In the genomic region with DNA sequence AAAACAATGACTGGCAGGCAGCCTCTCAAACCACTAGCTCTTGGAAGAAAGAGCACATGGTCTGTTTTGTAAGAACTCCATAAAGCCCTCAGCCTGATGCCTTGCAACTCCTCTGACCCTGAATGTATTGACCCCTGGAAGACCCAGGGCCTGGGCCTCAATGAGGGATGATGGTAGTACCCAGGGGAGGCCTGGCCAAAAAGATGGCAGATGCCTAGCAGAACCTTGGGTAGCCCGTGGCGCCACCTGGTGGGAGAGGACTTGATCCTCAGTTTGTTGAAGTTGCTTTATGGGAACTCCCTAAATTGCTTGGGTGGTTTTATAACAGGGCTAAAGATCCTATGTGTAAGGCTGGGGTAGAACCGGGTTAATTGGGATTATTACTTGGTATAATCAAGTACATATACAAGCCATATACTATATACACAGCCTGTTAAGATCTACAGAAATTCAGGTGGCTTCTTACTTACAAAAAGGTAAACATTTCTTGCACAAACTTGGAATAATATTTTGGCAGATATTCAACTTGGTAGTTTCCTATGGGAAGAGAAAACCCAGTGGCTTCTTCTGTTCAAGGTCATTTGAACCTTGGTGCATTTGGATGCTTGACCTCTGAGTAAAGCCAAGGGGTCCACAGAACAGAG, we compare ENCODE assay signal across 8 cellular contexts.
DNase-seq lines count a peak whose midpoint lies in the region; ATAC-seq and TF ChIP-seq lines count a peak whose summit lies in the region.

No MANE protein-coding gene starts in this region.

- H3K9me3 ChIP-seq in MM.1S (replicated peaks; ENCODE audit: insufficient read depth, low read length) (no peaks in the 10 kb centered on the region), T-helper 17 cell (ENCODE audit: control insufficient read depth, low read length, poor library complexity, severe bottlenecking) (no peaks in the 10 kb centered on the region)

- H3K27ac ChIP-seq in MM.1S (ENCODE audit: low read length) = no peak overlapping the region

- no peak overlapping the region for H2AFZ ChIP-seq in MM.1S (ENCODE audit: low read length)

- no peak overlapping the region for H3K4me2 ChIP-seq in MM.1S (ENCODE audit: low read depth, low read length)

- H3K4me1 Mint-ChIP-seq in natural killer cell (no peaks in the 10 kb centered on the region), T-helper 17 cell (no peaks in the 10 kb centered on the region)
- no peaks in the 10 kb centered on the region for H3K4me1 Mint-ChIP-seq in natural killer cell treated with Interleukin-12 subunit alpha and Interleukin-12 subunit beta and Interleukin-15 and Interleukin-18, amount 100 ng/mL, for 72 hours (ENCODE audit: low read depth in 2 of 2)

- H4K20me1 ChIP-seq in MM.1S (ENCODE audit: insufficient read depth, low read length) = no peaks in the 10 kb centered on the region

- H3K9me3 Mint-ChIP-seq in natural killer cell = no peaks in the 10 kb centered on the region
- H3K9me3 Mint-ChIP-seq in natural killer cell treated with Interleukin-12 subunit alpha and Interleukin-12 subunit beta and Interleukin-15 and Interleukin-18, amount 100 ng/mL, for 72 hours = no peaks in the 10 kb centered on the region

- ATAC-seq in natural killer cell (peak; percentile 31 to 68 (median 56)), T-helper 17 cell (peak; percentile 61), GM18870 (IDR thresholded peaks at IDR 0.05; ENCODE audit: unreplicated experiment) (no peak)
- no peak for ATAC-seq in natural killer cell treated with Interleukin-12 subunit alpha and Interleukin-12 subunit beta and Interleukin-15 and Interleukin-18, amount 100 ng/mL, for 72 hours

- DNase-seq in natural killer cell = peak; percentile 44
- DNase-seq in natural killer cell treated with Interleukin-12 subunit alpha and Interleukin-12 subunit beta and Interleukin-15 and Interleukin-18, amount 100 ng/mL, for 72 hours (ENCODE audit: low spot score) = no peak
- DNase-seq in MM.1S = peak; percentile 57
- peak; percentile 24 to 48 (median 28) for DNase-seq in T-helper 17 cell
- DNase-seq in astrocyte of the cerebellum (ENCODE audit: low read depth) = peak; percentile 5
- DNase-seq in islet precursor cell = peak; percentile 79
- peak; percentile 74 to 90 for DNase-seq in stimulated activated CD4-positive, alpha-beta T cell treated with anti-CD3 and anti-CD28 coated beads, Interleukin-4, amount 100 ng/mL, for 48 hours (ENCODE audit: low read depth in 2 of 2)

- no peaks in the 10 kb centered on the region for H3F3A ChIP-seq in MM.1S (ENCODE audit: insufficient read depth, low read length)

- in situ Hi-C loops in astrocyte of the cerebellum (cut with HindIII; ENCODE audit: low sequenced_read_pairs) = no loop called here

- no peak overlapping the region for H3K4me3 Mint-ChIP-seq in natural killer cell
- H3K4me3 Mint-ChIP-seq in natural killer cell treated with Interleukin-12 subunit alpha and Interleukin-12 subunit beta and Interleukin-15 and Interleukin-18, amount 100 ng/mL, for 72 hours = no peak overlapping the region
- H3K4me3 Mint-ChIP-seq in T-helper 17 cell = no peak overlapping the region

- no peaks in the 10 kb centered on the region for H3K79me2 ChIP-seq in MM.1S (ENCODE audit: low read length)

- no peaks in the 10 kb centered on the region for H3K27me3 ChIP-seq in MM.1S (replicated peaks; ENCODE audit: insufficient read depth, low read length)

- H3K36me3 ChIP-seq in MM.1S (replicated peaks; ENCODE audit: insufficient read depth, low read length) = no peaks in the 10 kb centered on the region

- H3K4me3 ChIP-seq in MM.1S (ENCODE audit: low read length) (no peak overlapping the region), astrocyte of the cerebellum (ENCODE audit: low read depth, low read length) (no peak overlapping the region)

- peak; percentile 53 for TF ChIP-seq CTCF in natural killer cell (IDR thresholded peaks at IDR 0.05)
- TF ChIP-seq CTCF in MM.1S (IDR thresholded peaks at IDR 0.05; ENCODE audit: low read length) = peak; percentile 63
- TF ChIP-seq CTCF in astrocyte of the cerebellum (IDR thresholded peaks at IDR 0.05; ENCODE audit: low read depth, low read length, missing control alignments) = peak; percentile 62

- H3K36me3 Mint-ChIP-seq in natural killer cell (no peaks in the 10 kb centered on the region), T-helper 17 cell (ENCODE audit: low read depth) (no peaks in the 10 kb centered on the region)
- H3K36me3 Mint-ChIP-seq in natural killer cell treated with Interleukin-12 subunit alpha and Interleukin-12 subunit beta and Interleukin-15 and Interleukin-18, amount 100 ng/mL, for 72 hours = no peaks in the 10 kb centered on the region

- intact Hi-C loops in natural killer cell (cut with micrococcal nuclease) = loop anchor here (1.0 kb wide), 1 partner anchor 282 kb away; no protein-coding TSS in a partner anchor

- no peaks in the 10 kb centered on the region for H3K4me1 ChIP-seq in MM.1S (ENCODE audit: low read length)

- H3K9ac ChIP-seq in MM.1S (ENCODE audit: low read length) = no peak overlapping the region

- H3K9me2 ChIP-seq in MM.1S (replicated peaks; ENCODE audit: insufficient read depth, low read length) = no peaks in the 10 kb centered on the region

- H3K27me3 Mint-ChIP-seq in natural killer cell (ENCODE audit: low read depth in 2 of 2) (peaks cover 10 to 17% of the 10 kb centered on the region in 2 donors), T-helper 17 cell (peaks cover 37% of the 10 kb centered on the region)
- peaks cover 8 to 11% of the 10 kb centered on the region in 2 donors for H3K27me3 Mint-ChIP-seq in natural killer cell treated with Interleukin-12 subunit alpha and Interleukin-12 subunit beta and Interleukin-15 and Interleukin-18, amount 100 ng/mL, for 72 hours

- H3K27ac Mint-ChIP-seq in natural killer cell (no peak overlapping the region), T-helper 17 cell (no peak overlapping the region)
- no peak overlapping the region for H3K27ac Mint-ChIP-seq in natural killer cell treated with Interleukin-12 subunit alpha and Interleukin-12 subunit beta and Interleukin-15 and Interleukin-18, amount 100 ng/mL, for 72 hours

Comparison
In these comparisons a context has a peak if more than half of its experiments do, and no peak if none do; other contexts are left out.
1. ATAC-seq: peak in natural killer cell (3 of 3) and T-helper 17 cell (single experiment); none in natural killer cell treated with Interleukin-12 subunit alpha and Interleukin-12 subunit beta and Interleukin-15 and Interleukin-18, amount 100 ng/mL, for 72 hours (0 of 2) and GM18870 (single experiment).
2. Peak in every context shown above with its lines, with median percentiles within 50 percentile points of each other: CTCF ChIP-seq.